ENCODE assay signal across 1 cellular context in genomic region chrX:136046295-136046894, GRCh38.
A peak's percentile ranks its signal among the peaks of the same experiment; 100 is the strongest.
TF ChIP-seq lines count a peak whose summit lies in the region.

No MANE protein-coding gene starts in this region.

TF ChIP-seq in HEK293, 187 proteins besides CTCF, POLR2A, EP300 and RAD21 (continued from another document and continues in another):
- peak; percentile 32 for TF ChIP-seq ZNF561 (tag by site-specific recombination; IDR thresholded peaks at IDR 0.05; ENCODE audit: borderline replicate concordance)
- TF ChIP-seq AEBP2 (tag by site-specific recombination; IDR thresholded peaks at IDR 0.05; ENCODE audit: borderline replicate concordance), result no peak
- TF ChIP-seq ZNF513 (tag by site-specific recombination; IDR thresholded peaks at IDR 0.05), result no peak; the same call in 1 of the 2 replicates
- TF ChIP-seq ZNF600 (tag by site-specific recombination; IDR thresholded peaks at IDR 0.05), result peak; percentile 94
- no peak for TF ChIP-seq ZNF121 (tag by site-specific recombination; IDR thresholded peaks at IDR 0.05)
- no peak for TF ChIP-seq GFI1B (tag by site-specific recombination; IDR thresholded peaks at IDR 0.05)
- peak; percentile 77 for TF ChIP-seq ZNF366 (tag by site-specific recombination; conservative IDR thresholded peaks at IDR 0.05)
- peak; percentile 33; the same call in 1 of the 2 replicates for TF ChIP-seq ZBTB1 (tag by site-specific recombination; IDR thresholded peaks at IDR 0.05)
- TF ChIP-seq TSHZ1 (tag by site-specific recombination; IDR thresholded peaks at IDR 0.05; ENCODE audit: borderline replicate concordance), result 0 out of 2 replicates have a peak, but pooled peaks have one; percentile 19
- no peak for TF ChIP-seq ZNF530 (tag by site-specific recombination; IDR thresholded peaks at IDR 0.05; ENCODE audit: low read depth)
- TF ChIP-seq GLI2 (tag by site-specific recombination; IDR thresholded peaks at IDR 0.05; ENCODE audit: borderline replicate concordance, low read depth), result peak; percentile 78
- no peak for TF ChIP-seq ZFHX2 (tag by site-specific recombination; conservative IDR thresholded peaks at IDR 0.05)
- no peak for TF ChIP-seq ZNF37A (tag by site-specific recombination; IDR thresholded peaks at IDR 0.05)
- no peak for TF ChIP-seq ZNF133 (tag by site-specific recombination; IDR thresholded peaks at IDR 0.05)
- TF ChIP-seq ZNF521 (tag by site-specific recombination; IDR thresholded peaks at IDR 0.05), result no peak
- peak; percentile 99 for TF ChIP-seq PRDM6 (tag by site-specific recombination; IDR thresholded peaks at IDR 0.05)
- TF ChIP-seq KLF10 (tag by site-specific recombination; IDR thresholded peaks at IDR 0.05), result peak; percentile 46; the same call in 1 of the 2 replicates
- no peak for TF ChIP-seq ZNF112 (tag by site-specific recombination; IDR thresholded peaks at IDR 0.05)
- no peak for TF ChIP-seq GLIS2 (tag by site-specific recombination; IDR thresholded peaks at IDR 0.05)
- 0 out of 2 replicates have a peak, but pooled peaks have one; percentile 26 for TF ChIP-seq ZFP69B (tag by site-specific recombination; IDR thresholded peaks at IDR 0.05)
- TF ChIP-seq PRDM10 (tag by site-specific recombination; IDR thresholded peaks at IDR 0.05), result peak; percentile 53; the same call in 1 of the 2 replicates
- no peak for TF ChIP-seq ZNF302 (tag by site-specific recombination; IDR thresholded peaks at IDR 0.05; ENCODE audit: low read depth)
- peak; percentile 52 for TF ChIP-seq ZBTB44 (tag by site-specific recombination; IDR thresholded peaks at IDR 0.05)
- peak; percentile 19; the same call in 1 of the 2 replicates for TF ChIP-seq ZNF18 (tag by site-specific recombination; IDR thresholded peaks at IDR 0.05)
- TF ChIP-seq ZBTB21 (tag by site-specific recombination; IDR thresholded peaks at IDR 0.05), result peak; percentile 83
- no peak for TF ChIP-seq ZNF654 (tag by site-specific recombination; IDR thresholded peaks at IDR 0.05; ENCODE audit: low read depth)
- TF ChIP-seq EGR2 (tag by site-specific recombination; IDR thresholded peaks at IDR 0.05; ENCODE audit: low read depth), result no peak
- no peak for TF ChIP-seq ZNF514 (tag by site-specific recombination; IDR thresholded peaks at IDR 0.05)
- peak; percentile 62 for TF ChIP-seq ZNF10 (tag by site-specific recombination; IDR thresholded peaks at IDR 0.05)
- peak; percentile 78 for TF ChIP-seq INSM2 (tag by site-specific recombination; IDR thresholded peaks at IDR 0.05)
- no peak for TF ChIP-seq REST (tag by site-specific recombination; IDR thresholded peaks at IDR 0.05)
- no peak for TF ChIP-seq MYNN (tag by site-specific recombination; IDR thresholded peaks at IDR 0.05; ENCODE audit: borderline replicate concordance)
- peak; percentile 96 for TF ChIP-seq IKZF3 (tag by site-specific recombination; IDR thresholded peaks at IDR 0.05)
- no peak for TF ChIP-seq ZFP41 (tag by site-specific recombination; IDR thresholded peaks at IDR 0.05; ENCODE audit: borderline replicate concordance)
